In genomic region chr6:112153926-112154621, GRCh38 we compare ENCODE assay signal across 12 cellular contexts.
DNase-seq lines count a peak whose midpoint lies in the region; ATAC-seq, FAIRE-seq and TF ChIP-seq lines count a peak whose summit lies in the region.
"Had no signal": no experiment of that assay in that cellular context is flagged by ENCODE, and none has a peak within 500 bp of the region (broad histone marks: within the 10 kb centered on the region; RNA-seq: fewer than 3 reads in every experiment).

No MANE protein-coding gene starts in this region.

- H3K4me3 ChIP-seq in HepG2 (replicated peaks in 1 of 3; ENCODE audit: insufficient read depth in 1 of 3, low read depth in 2 of 3, low read length in 3 of 3) = no peak overlapping the region
- no peak overlapping the region for H3K4me3 ChIP-seq in mucosa of descending colon
- H3K4me3 ChIP-seq: SJSA1 had no signal

- H3K27me3 Mint-ChIP-seq in activated naive CD8-positive, alpha-beta T cell treated with anti-CD3 and anti-CD28 coated beads, Interleukin-2, amount 50 U/mL, for 24 hours = peaks cover 13% of the 10 kb centered on the region

- H3K9me3 Mint-ChIP-seq in activated naive CD8-positive, alpha-beta T cell treated with anti-CD3 and anti-CD28 coated beads, Interleukin-2, amount 50 U/mL, for 24 hours = no peaks in the 10 kb centered on the region

- H3K27me3 ChIP-seq in HepG2 (ENCODE audit: control insufficient read depth in 1 of 2, insufficient read depth in 2 of 2, low read length in 2 of 2) = no peaks in the 10 kb centered on the region
- H3K27me3 ChIP-seq: SJSA1 had no signal

- no peak overlapping the region for H3K9ac ChIP-seq in HepG2 (ENCODE audit: insufficient read depth, low read depth, low read length)

- H3K36me3 ChIP-seq in HepG2 (replicated peaks in 1 of 2; ENCODE audit: control insufficient read depth in 1 of 2, insufficient read depth in 2 of 2, low read length in 2 of 2) = no peaks in the 10 kb centered on the region
- H3K36me3 ChIP-seq in mucosa of descending colon (ENCODE audit: low read depth) = no peaks in the 10 kb centered on the region
- H3K36me3 ChIP-seq: SJSA1 had no signal

- no peaks in the 10 kb centered on the region for H3K79me2 ChIP-seq in HepG2 (ENCODE audit: insufficient read depth, low read length)

- no peak overlapping the region for H3K4me3 Mint-ChIP-seq in activated naive CD8-positive, alpha-beta T cell treated with anti-CD3 and anti-CD28 coated beads, Interleukin-2, amount 50 U/mL, for 24 hours

- in situ Hi-C loops in HepG2 (cut with HindIII; ENCODE audit: extremely low pct_ligation_motif_present, low pct_unique_long_range_greater_than_20kb) = loop anchor here (25.0 kb wide), 1 partner anchor 442 kb away; no protein-coding TSS in a partner anchor

- no peaks in the 10 kb centered on the region for H3K4me1 ChIP-seq in HepG2 (ENCODE audit: insufficient read depth, low read length)
- H3K4me1 ChIP-seq in mucosa of descending colon (ENCODE audit: low read depth) = no peaks in the 10 kb centered on the region

- FAIRE-seq in D721Med (lab: Jason Lieb, UNC) (peak; percentile 11), HepG2 (lab: Jason Lieb, UNC) (peak; percentile 55)

- H3K4me2 ChIP-seq in HepG2 (ENCODE audit: low read depth, low read length) = no peak overlapping the region

- TF ChIP-seq EP300 in HepG2 (IDR thresholded peaks at IDR 0.05; ENCODE audit: low read depth in 2 of 2, low read length in 2 of 2) (no peak), HepG2 (CRISPR knock-in tag; IDR thresholded peaks at IDR 0.05; ENCODE audit: borderline replicate concordance) (no peak)

- no peak for TF ChIP-seq POLR2A in HepG2 (IDR thresholded peaks at IDR 0.05; ENCODE audit: insufficient read depth in 1 of 2, low read depth in 2 of 2, low read length in 2 of 2)

- WGBS in HepG2 (ENCODE audit: low lambda C conversion rate) = 10% methylated on average over 5 of the region's 5 CpGs

- CTCF ChIA-PET in HEK293T (lab: Yijun Ruan, JAX) = interaction anchor here (0.6 to 0.9 kb wide), 3 partner anchors 111 to 681 kb away, joined by 3 to 4 read pairs (median 3); no protein-coding TSS in a partner anchor
- CTCF ChIA-PET in HepG2 (lab: Yijun Ruan, JAX; ENCODE audit: low intra/inter-chr PET ratio, low total read pairs) = no interaction called here

- no peaks in the 10 kb centered on the region for H3K36me3 Mint-ChIP-seq in activated naive CD8-positive, alpha-beta T cell treated with anti-CD3 and anti-CD28 coated beads, Interleukin-2, amount 50 U/mL, for 24 hours (ENCODE audit: low read depth)

- intact Hi-C loops in HepG2 (cut with micrococcal nuclease; ENCODE audit: unreplicated experiment) (no loop called here), mucosa of descending colon (cut with DNase I, micrococcal nuclease) (no loop called here), Right ventricle myocardium superior (cut with DNase I) (no loop called here), left colon (cut with DNase I, micrococcal nuclease) (no loop called here)

- no peak overlapping the region for H3K27ac ChIP-seq in HepG2 (ENCODE audit: extremely low read length, insufficient read depth, low read length)
- H3K27ac ChIP-seq: SJSA1 had no signal

- peaks cover 27% of the 10 kb centered on the region for H3K4me1 Mint-ChIP-seq in activated naive CD8-positive, alpha-beta T cell treated with anti-CD3 and anti-CD28 coated beads, Interleukin-2, amount 50 U/mL, for 24 hours

- no peaks in the 10 kb centered on the region for H4K20me1 ChIP-seq in HepG2 (ENCODE audit: insufficient read depth, low read length)

- DNase-seq in D721Med (ENCODE audit: insufficient read length, low spot score) (no peak), HEK293T (ENCODE audit: extremely low spot score) (no peak), HepG2 (ENCODE audit: low spot score) (no peak), mucosa of descending colon (no peak), Right ventricle myocardium superior (no peak), left colon (no peak)
- no peak for DNase-seq in activated naive CD8-positive, alpha-beta T cell treated with anti-CD3 and anti-CD28 coated beads, Interleukin-2, amount 50 U/mL, for 24 hours
- DNase-seq: activated CD8-positive, alpha-beta memory T cell treated with anti-CD3 and anti-CD28 coated beads for 24 hours; dermis blood vessel endothelial cell; nucleus accumbens had no signal

- no TSS peak for BruUV-seq in HepG2 (replicated peaks; lab: Mats Ljungman, UMichigan)

- no peak for TF ChIP-seq RAD21 in HepG2 (CRISPR knock-in tag; IDR thresholded peaks at IDR 0.05)

- POLR2A ChIA-PET in HEK293T (lab: Yijun Ruan, JAX) (no interaction called here), HepG2 (lab: Yijun Ruan, JAX) (no interaction called here)

- no peaks in the 10 kb centered on the region for H3K9me3 ChIP-seq in HepG2 (ENCODE audit: low read length)
- H3K9me3 ChIP-seq in mucosa of descending colon = no peaks in the 10 kb centered on the region
- H3K9me3 ChIP-seq: SJSA1 had no signal

- no peak for TF ChIP-seq CTCF in D721Med (IDR thresholded peaks at IDR 0.05; ENCODE audit: insufficient read depth, missing control alignments)
- no peak for TF ChIP-seq CTCF in HepG2 (CRISPR knock-in tag; IDR thresholded peaks at IDR 0.05)
- no peak for TF ChIP-seq CTCF in mucosa of descending colon (IDR thresholded peaks at IDR 0.05)

- H2AFZ ChIP-seq in HepG2 (ENCODE audit: low read length) = no peak overlapping the region

- H3K27ac Mint-ChIP-seq in activated naive CD8-positive, alpha-beta T cell treated with anti-CD3 and anti-CD28 coated beads, Interleukin-2, amount 50 U/mL, for 24 hours = peak overlapping the region; percentile 11

- peak; percentile 78 for ATAC-seq in activated naive CD8-positive, alpha-beta T cell treated with anti-CD3 and anti-CD28 coated beads, Interleukin-2, amount 50 U/mL, for 24 hours
- ATAC-seq in HepG2 (no peak), GM21390 (IDR thresholded peaks at IDR 0.05; ENCODE audit: unreplicated experiment) (no peak), mucosa of descending colon (no peak), Right ventricle myocardium superior (ENCODE audit: poor library complexity) (no peak), left colon (no peak)

TF ChIP-seq in HEK293T, 16 proteins besides CTCF, POLR2A, EP300 and RAD21:
- no peak for TF ChIP-seq LEF1 (IDR thresholded peaks at IDR 0.05; ENCODE audit: borderline replicate concordance)
- no peak for TF ChIP-seq FOXM1 (IDR thresholded peaks at IDR 0.05; ENCODE audit: borderline replicate concordance)
- no peak for TF ChIP-seq FOXK2 (IDR thresholded peaks at IDR 0.05)
- no peak for TF ChIP-seq ELF4 (IDR thresholded peaks at IDR 0.05)
- TF ChIP-seq PKNOX1 (IDR thresholded peaks at IDR 0.05) = no peak
- 0 out of 2 replicates have a peak, but pooled peaks have one; percentile 51 for TF ChIP-seq ZNF384 (IDR thresholded peaks at IDR 0.05)

TF ChIP-seq in HepG2, 621 proteins besides CTCF, POLR2A, EP300 and RAD21:
- no peak for TF ChIP-seq ZNF530 (CRISPR knock-in tag; IDR thresholded peaks at IDR 0.05; ENCODE audit: low read depth)
